8 cellular contexts compared by ENCODE assay signal in the genomic region with DNA sequence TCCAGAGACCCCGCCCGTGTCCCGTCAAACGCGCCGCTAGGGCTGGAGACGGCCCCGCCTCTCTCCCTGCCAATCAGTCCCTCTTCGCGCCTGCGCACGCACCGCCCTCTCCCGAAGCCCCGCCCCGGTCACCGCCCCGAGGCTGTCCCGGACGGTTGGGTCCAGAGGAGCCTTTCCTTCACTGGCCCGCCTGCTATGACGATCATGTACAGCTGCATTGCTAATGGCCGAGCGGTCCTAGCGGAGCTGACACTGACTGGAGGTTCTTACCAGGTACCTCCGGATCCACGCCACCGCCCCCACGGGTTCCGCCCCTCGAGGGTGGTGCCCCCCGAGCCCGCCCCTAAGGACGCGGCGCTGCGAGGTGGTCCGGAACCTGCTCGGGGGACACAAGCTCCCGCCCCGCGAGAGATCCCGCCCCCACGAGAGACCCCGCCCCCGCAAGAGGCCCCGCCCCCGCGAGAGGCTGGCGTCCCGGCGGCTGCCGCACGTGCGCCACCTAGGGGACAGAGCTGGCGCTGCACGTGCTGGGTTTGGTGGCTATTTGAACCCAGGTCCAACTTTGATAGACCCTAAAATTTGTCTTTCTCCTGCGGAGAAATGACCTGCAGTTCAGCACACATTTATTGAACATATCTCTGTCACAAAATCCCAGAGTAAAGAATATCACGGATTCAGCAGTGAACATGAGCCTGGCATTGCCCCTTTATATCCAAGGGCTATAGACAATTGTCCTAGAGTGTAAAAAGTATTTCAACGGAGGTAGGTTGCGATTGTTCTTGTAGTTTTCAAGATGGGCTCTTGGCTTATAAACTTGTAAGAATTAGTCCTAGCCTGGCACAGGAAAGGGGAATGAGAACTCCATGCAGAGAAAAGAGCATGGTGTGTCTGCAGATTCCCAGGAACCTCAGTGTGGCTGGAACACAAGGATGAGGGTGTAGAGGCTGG.
DNase-seq lines count a peak whose midpoint lies in the region; ATAC-seq and TF ChIP-seq lines count a peak whose summit lies in the region.

No MANE protein-coding gene starts in this region.

- peaks cover 16% of the 10 kb centered on the region for H3K27me3 Mint-ChIP-seq in activated CD4-positive, alpha-beta T cell treated with anti-CD3 and anti-CD28 coated beads, Interleukin-2, amount 10 ng/mL, durations not matched to agents 7 days and 5 days

- peak; percentile 99 for ATAC-seq in GM19351 (IDR thresholded peaks at IDR 0.05; ENCODE audit: unreplicated experiment)
- ATAC-seq in HG03520 (IDR thresholded peaks at IDR 0.05; ENCODE audit: unreplicated experiment): peak; percentile 100

- no peaks in the 10 kb centered on the region for H3K36me3 ChIP-seq in BJ (ENCODE audit: control insufficient read depth, insufficient read depth, low read length)

- peak; percentile 93 for TF ChIP-seq CTCF in BJ (IDR thresholded peaks at IDR 0.05; ENCODE audit: insufficient read depth, low read depth, low read length)

- CTCF ChIA-PET in BJ (lab: Yijun Ruan, JAX): interaction anchor here (0.6 to 2.0 kb wide), 8 partner anchors 15 to 75 kb away, joined by 3 to 5 read pairs (median 3); no protein-coding TSS in a partner anchor
- CTCF ChIA-PET in activated CD4-positive, alpha-beta T cell treated with anti-CD3 and anti-CD28 coated beads, Interleukin-2, amount 10 ng/mL, durations not matched to agents 7 days and 5 days (lab: Charles Lee): interaction anchor here (0.5 to 2.1 kb wide), 19 partner anchors 9 to 818 kb away, joined by 3 to 8 read pairs (median 3); partner anchors contain the start of gene HNRNPDL

- peak overlapping the region; percentile 54 for H3K4me3 ChIP-seq in BJ (ENCODE audit: low read depth, low read length)

- DNase-seq in BJ (ENCODE audit: low read depth) (peak; percentile 94), NCI-H526 treated with DMSO at 0.1 percent for 48 hours (lab: John Stamatoyannopoulos, UW) (peak; percentile 87), dedifferentiated amniotic fluid mesenchymal stem cell (ENCODE audit: extremely low spot score) (peak; percentile 98), left kidney (ENCODE audit: low read depth, low spot score) (peak; percentile 100)
- peak; percentile 99 for DNase-seq in activated CD4-positive, alpha-beta T cell treated with anti-CD3 and anti-CD28 coated beads, Interleukin-2, amount 10 ng/mL, durations not matched to agents 7 days and 5 days
- peak; percentile 99 for DNase-seq in stimulated activated CD4-positive, alpha-beta T cell treated with anti-CD3 and anti-CD28 coated beads, Interleukin-1b, Interleukin-23, amount 100 ng/mL, for 48 hours

- H3K36me3 Mint-ChIP-seq in activated CD4-positive, alpha-beta T cell treated with anti-CD3 and anti-CD28 coated beads, Interleukin-2, amount 10 ng/mL, durations not matched to agents 7 days and 5 days (ENCODE audit: low read depth): no peaks in the 10 kb centered on the region

- no peaks in the 10 kb centered on the region for H3K9me3 Mint-ChIP-seq in activated CD4-positive, alpha-beta T cell treated with anti-CD3 and anti-CD28 coated beads, Interleukin-2, amount 10 ng/mL, durations not matched to agents 7 days and 5 days

- peak overlapping the region; percentile 85 for H3K27ac Mint-ChIP-seq in activated CD4-positive, alpha-beta T cell treated with anti-CD3 and anti-CD28 coated beads, Interleukin-2, amount 10 ng/mL, durations not matched to agents 7 days and 5 days

- POLR2A ChIA-PET in BJ (lab: Charles Lee): no interaction called here
- POLR2A ChIA-PET in activated CD4-positive, alpha-beta T cell treated with anti-CD3 and anti-CD28 coated beads, Interleukin-2, amount 10 ng/mL, durations not matched to agents 7 days and 5 days (lab: Charles Lee): no interaction called here

- no peaks in the 10 kb centered on the region for H3K27me3 ChIP-seq in BJ (ENCODE audit: control insufficient read depth, insufficient read depth, low read length)

- H3K4me1 Mint-ChIP-seq in activated CD4-positive, alpha-beta T cell treated with anti-CD3 and anti-CD28 coated beads, Interleukin-2, amount 10 ng/mL, durations not matched to agents 7 days and 5 days: peaks cover 15% of the 10 kb centered on the region

- peak overlapping the region; percentile 72 for H3K4me3 Mint-ChIP-seq in activated CD4-positive, alpha-beta T cell treated with anti-CD3 and anti-CD28 coated beads, Interleukin-2, amount 10 ng/mL, durations not matched to agents 7 days and 5 days

Comparison
In these comparisons a context has a peak if more than half of its experiments do, and no peak if none do; other contexts are left out.
1. Peak in every context shown above with its lines: DNase-seq, ATAC-seq and H3K4me3 ChIP-seq.